1 cellular context compared by ENCODE assay signal in the genomic region with DNA sequence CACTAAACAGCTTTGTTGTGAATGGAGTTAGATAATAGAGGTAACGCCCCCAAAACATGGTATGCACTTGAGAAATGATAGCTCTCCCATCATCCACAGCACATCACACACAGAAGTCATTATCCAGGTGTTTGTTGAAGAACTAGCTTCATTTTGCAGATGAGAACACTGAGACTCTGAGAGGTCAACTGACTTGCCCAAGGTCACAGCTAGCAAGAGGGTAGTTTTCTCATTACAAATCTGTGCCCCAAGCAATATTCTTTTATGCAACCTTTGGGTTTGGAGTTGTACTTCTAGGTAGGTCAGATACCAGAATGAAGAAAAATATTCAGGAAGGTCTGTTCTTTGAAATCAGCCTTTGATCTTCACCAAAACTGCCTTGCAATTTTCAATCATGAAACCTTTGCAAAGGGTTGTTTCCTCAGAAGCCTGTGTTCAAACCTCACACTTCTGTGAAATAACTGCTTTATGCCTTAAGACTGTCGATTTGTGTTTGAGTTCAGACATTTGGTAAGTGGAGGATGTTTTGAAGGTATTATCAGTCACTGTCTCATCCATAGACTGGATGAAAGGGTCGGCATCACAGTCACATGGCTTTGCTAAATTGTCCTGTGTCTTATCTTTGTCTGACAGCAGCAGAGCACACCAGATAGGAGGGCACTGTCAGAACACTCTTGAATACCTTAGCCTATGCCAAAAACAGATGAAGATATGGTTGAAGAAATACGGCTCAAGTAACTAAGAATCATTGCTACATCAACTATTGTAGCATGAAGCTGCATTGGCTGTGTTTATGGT.
A peak's percentile ranks its signal among the peaks of the same experiment; 100 is the strongest.
TF ChIP-seq lines count a peak whose summit lies in the region.

No MANE protein-coding gene starts in this region.

TF ChIP-seq in K562, 482 proteins besides CTCF, POLR2A, EP300 and RAD21 (continues in another document):
- TF ChIP-seq NCOA2 (IDR thresholded peaks at IDR 0.05; ENCODE audit: partially characterized antibody in 2 of 2): peak in 1 of 2 experiments; percentile 32
- TF ChIP-seq ARID1B (IDR thresholded peaks at IDR 0.05): peak; percentile 97
- TF ChIP-seq ZNF24 (IDR thresholded peaks at IDR 0.05): peak; percentile 64; the same call in 1 of the 2 replicates
- TF ChIP-seq ELF1 (tag; IDR thresholded peaks at IDR 0.05): no peak
- TF ChIP-seq, protein P1, sequence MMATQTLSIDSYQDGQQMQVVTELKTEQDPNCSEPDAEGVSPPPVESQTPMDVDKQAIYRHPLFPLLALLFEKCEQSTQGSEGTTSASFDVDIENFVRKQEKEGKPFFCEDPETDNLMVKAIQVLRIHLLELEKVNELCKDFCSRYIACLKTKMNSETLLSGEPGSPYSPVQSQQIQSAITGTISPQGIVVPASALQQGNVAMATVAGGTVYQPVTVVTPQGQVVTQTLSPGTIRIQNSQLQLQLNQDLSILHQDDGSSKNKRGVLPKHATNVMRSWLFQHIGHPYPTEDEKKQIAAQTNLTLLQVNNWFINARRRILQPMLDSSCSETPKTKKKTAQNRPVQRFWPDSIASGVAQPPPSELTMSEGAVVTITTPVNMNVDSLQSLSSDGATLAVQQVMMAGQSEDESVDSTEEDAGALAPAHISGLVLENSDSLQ (IDR thresholded peaks at IDR 0.05): peak; percentile 89
- peak; percentile 81 for TF ChIP-seq ZNF175 (CRISPR knock-in tag; IDR thresholded peaks at IDR 0.05; ENCODE audit: low read depth)
- TF ChIP-seq, protein P2, sequence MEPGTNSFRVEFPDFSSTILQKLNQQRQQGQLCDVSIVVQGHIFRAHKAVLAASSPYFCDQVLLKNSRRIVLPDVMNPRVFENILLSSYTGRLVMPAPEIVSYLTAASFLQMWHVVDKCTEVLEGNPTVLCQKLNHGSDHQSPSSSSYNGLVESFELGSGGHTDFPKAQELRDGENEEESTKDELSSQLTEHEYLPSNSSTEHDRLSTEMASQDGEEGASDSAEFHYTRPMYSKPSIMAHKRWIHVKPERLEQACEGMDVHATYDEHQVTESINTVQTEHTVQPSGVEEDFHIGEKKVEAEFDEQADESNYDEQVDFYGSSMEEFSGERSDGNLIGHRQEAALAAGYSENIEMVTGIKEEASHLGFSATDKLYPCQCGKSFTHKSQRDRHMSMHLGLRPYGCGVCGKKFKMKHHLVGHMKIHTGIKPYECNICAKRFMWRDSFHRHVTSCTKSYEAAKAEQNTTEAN (CRISPR knock-in tag; IDR thresholded peaks at IDR 0.05): no peak
- TF ChIP-seq TAL1 (IDR thresholded peaks at IDR 0.05): peak; percentile 93
- TF ChIP-seq TCF3 (CRISPR knock-in tag; IDR thresholded peaks at IDR 0.05): peak; percentile 95
- TF ChIP-seq CCNT2 (IDR thresholded peaks at IDR 0.05; ENCODE audit: borderline replicate concordance, extremely low read depth, insufficient read length, low read depth, low read length): peak; percentile 87
- TF ChIP-seq, protein P3, sequence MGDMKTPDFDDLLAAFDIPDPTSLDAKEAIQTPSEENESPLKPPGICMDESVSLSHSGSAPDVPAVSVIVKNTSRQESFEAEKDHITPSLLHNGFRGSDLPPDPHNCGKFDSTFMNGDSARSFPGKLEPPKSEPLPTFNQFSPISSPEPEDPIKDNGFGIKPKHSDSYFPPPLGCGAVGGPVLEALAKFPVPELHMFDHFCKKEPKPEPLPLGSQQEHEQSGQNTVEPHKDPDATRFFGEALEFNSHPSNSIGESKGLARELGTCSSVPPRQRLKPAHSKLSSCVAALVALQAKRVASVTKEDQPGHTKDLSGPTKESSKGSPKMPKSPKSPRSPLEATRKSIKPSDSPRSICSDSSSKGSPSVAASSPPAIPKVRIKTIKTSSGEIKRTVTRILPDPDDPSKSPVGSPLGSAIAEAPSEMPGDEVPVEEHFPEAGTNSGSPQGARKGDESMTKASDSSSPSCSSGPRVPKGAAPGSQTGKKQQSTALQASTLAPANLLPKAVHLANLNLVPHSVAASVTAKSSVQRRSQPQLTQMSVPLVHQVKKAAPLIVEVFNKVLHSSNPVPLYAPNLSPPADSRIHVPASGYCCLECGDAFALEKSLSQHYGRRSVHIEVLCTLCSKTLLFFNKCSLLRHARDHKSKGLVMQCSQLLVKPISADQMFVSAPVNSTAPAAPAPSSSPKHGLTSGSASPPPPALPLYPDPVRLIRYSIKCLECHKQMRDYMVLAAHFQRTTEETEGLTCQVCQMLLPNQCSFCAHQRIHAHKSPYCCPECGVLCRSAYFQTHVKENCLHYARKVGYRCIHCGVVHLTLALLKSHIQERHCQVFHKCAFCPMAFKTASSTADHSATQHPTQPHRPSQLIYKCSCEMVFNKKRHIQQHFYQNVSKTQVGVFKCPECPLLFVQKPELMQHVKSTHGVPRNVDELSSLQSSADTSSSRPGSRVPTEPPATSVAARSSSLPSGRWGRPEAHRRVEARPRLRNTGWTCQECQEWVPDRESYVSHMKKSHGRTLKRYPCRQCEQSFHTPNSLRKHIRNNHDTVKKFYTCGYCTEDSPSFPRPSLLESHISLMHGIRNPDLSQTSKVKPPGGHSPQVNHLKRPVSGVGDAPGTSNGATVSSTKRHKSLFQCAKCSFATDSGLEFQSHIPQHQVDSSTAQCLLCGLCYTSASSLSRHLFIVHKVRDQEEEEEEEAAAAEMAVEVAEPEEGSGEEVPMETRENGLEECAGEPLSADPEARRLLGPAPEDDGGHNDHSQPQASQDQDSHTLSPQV (IDR thresholded peaks at IDR 0.05): 0 out of 2 replicates have a peak, but pooled peaks have one; percentile 46
- TF ChIP-seq LEF1 (IDR thresholded peaks at IDR 0.05): peak; percentile 93; the same call in 1 of the 2 replicates
- TF ChIP-seq, protein P4, sequence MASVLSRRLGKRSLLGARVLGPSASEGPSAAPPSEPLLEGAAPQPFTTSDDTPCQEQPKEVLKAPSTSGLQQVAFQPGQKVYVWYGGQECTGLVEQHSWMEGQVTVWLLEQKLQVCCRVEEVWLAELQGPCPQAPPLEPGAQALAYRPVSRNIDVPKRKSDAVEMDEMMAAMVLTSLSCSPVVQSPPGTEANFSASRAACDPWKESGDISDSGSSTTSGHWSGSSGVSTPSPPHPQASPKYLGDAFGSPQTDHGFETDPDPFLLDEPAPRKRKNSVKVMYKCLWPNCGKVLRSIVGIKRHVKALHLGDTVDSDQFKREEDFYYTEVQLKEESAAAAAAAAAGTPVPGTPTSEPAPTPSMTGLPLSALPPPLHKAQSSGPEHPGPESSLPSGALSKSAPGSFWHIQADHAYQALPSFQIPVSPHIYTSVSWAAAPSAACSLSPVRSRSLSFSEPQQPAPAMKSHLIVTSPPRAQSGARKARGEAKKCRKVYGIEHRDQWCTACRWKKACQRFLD (CRISPR knock-in tag; IDR thresholded peaks at IDR 0.05): peak; percentile 85
- TF ChIP-seq RBM25 (IDR thresholded peaks at IDR 0.05; ENCODE audit: low read depth, low read length, severe bottlenecking): peak; percentile 69
- TF ChIP-seq ZNF444 (CRISPR knock-in tag; IDR thresholded peaks at IDR 0.05): no peak
- TF ChIP-seq MEIS2 (IDR thresholded peaks at IDR 0.05; ENCODE audit: partially characterized antibody): peak; percentile 92
- TF ChIP-seq, protein P5, sequence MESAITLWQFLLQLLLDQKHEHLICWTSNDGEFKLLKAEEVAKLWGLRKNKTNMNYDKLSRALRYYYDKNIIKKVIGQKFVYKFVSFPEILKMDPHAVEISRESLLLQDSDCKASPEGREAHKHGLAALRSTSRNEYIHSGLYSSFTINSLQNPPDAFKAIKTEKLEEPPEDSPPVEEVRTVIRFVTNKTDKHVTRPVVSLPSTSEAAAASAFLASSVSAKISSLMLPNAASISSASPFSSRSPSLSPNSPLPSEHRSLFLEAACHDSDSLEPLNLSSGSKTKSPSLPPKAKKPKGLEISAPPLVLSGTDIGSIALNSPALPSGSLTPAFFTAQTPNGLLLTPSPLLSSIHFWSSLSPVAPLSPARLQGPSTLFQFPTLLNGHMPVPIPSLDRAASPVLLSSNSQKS (CRISPR knock-in tag; IDR thresholded peaks at IDR 0.05): no peak
- no peak for TF ChIP-seq ZNF217 (CRISPR knock-in tag; IDR thresholded peaks at IDR 0.05)
- TF ChIP-seq ILF3 (IDR thresholded peaks at IDR 0.05; ENCODE audit: borderline replicate concordance): 0 out of 2 replicates have a peak, but pooled peaks have one; percentile 68
- TF ChIP-seq SMARCC2 (IDR thresholded peaks at IDR 0.05; ENCODE audit: low read depth): peak; percentile 86
- TF ChIP-seq ADNP (tag; IDR thresholded peaks at IDR 0.05): peak; percentile 85
- no peak for TF ChIP-seq RFX5 (IDR thresholded peaks at IDR 0.05; ENCODE audit: low read depth, low read length)
- TF ChIP-seq RNF2 (IDR thresholded peaks at IDR 0.05): 0 out of 2 replicates have a peak, but pooled peaks have one; percentile 54
- TF ChIP-seq, protein P6, sequence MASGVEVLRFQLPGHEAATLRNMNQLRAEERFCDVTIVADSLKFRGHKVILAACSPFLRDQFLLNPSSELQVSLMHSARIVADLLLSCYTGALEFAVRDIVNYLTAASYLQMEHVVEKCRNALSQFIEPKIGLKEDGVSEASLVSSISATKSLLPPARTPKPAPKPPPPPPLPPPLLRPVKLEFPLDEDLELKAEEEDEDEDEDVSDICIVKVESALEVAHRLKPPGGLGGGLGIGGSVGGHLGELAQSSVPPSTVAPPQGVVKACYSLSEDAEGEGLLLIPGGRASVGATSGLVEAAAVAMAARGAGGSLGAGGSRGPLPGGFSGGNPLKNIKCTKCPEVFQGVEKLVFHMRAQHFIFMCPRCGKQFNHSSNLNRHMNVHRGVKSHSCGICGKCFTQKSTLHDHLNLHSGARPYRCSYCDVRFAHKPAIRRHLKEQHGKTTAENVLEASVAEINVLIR (CRISPR knock-in tag; IDR thresholded peaks at IDR 0.05): 0 out of 2 replicates have a peak, but pooled peaks have one; percentile 27
- TF ChIP-seq, protein P7, sequence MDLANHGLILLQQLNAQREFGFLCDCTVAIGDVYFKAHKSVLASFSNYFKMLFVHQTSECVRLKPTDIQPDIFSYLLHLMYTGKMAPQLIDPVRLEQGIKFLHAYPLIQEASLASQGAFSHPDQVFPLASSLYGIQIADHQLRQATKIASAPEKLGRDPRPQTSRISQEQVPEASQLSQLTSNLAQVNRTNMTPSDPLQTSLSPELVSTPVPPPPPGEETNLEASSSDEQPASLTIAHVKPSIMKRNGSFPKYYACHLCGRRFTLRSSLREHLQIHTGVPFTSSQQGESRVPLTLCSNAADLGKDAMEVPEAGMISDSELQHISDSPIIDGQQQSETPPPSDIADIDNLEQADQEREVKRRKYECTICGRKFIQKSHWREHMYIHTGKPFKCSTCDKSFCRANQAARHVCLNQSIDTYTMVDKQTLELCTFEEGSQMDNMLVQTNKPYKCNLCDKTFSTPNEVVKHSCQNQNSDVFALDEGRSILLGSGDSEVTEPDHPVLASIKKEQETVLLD (IDR thresholded peaks at IDR 0.05): peak; percentile 36; the same call in 1 of the 2 replicates
- no peak for TF ChIP-seq ZNF354B (CRISPR knock-in tag; IDR thresholded peaks at IDR 0.05)
- TF ChIP-seq EHMT2 (IDR thresholded peaks at IDR 0.05): peak; percentile 75
- TF ChIP-seq, protein P8, sequence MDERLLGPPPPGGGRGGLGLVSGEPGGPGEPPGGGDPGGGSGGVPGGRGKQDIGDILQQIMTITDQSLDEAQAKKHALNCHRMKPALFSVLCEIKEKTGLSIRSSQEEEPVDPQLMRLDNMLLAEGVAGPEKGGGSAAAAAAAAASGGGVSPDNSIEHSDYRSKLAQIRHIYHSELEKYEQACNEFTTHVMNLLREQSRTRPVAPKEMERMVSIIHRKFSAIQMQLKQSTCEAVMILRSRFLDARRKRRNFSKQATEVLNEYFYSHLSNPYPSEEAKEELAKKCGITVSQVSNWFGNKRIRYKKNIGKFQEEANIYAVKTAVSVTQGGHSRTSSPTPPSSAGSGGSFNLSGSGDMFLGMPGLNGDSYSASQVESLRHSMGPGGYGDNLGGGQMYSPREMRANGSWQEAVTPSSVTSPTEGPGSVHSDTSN (CRISPR knock-in tag; IDR thresholded peaks at IDR 0.05; ENCODE audit: low read depth): no peak
- TF ChIP-seq, protein P8 (tag; conservative IDR thresholded peaks at IDR 0.05; ENCODE audit: low read depth): peak; percentile 91
- peak; percentile 26; the same call in 1 of the 2 replicates for TF ChIP-seq PYGO2 (tag; IDR thresholded peaks at IDR 0.05)
- peak; percentile 87 for TF ChIP-seq LCOR (CRISPR knock-in tag; IDR thresholded peaks at IDR 0.05)
- peak; percentile 87 for TF ChIP-seq CC2D1A (IDR thresholded peaks at IDR 0.05)
- TF ChIP-seq ATF7 (IDR thresholded peaks at IDR 0.05): peak; percentile 63
- peak; percentile 73; the same call in 1 of the 2 replicates for TF ChIP-seq JUND (IDR thresholded peaks at IDR 0.05; ENCODE audit: borderline replicate concordance, low read depth, low read length)
- peak; percentile 66; the same call in 1 of the 3 replicates for TF ChIP-seq JUND (tag; IDR thresholded peaks at IDR 0.05; ENCODE audit: borderline replicate concordance, low read depth, low read length)
- TF ChIP-seq, protein P9, sequence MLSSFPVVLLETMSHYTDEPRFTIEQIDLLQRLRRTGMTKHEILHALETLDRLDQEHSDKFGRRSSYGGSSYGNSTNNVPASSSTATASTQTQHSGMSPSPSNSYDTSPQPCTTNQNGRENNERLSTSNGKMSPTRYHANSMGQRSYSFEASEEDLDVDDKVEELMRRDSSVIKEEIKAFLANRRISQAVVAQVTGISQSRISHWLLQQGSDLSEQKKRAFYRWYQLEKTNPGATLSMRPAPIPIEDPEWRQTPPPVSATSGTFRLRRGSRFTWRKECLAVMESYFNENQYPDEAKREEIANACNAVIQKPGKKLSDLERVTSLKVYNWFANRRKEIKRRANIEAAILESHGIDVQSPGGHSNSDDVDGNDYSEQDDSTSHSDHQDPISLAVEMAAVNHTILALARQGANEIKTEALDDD (IDR thresholded peaks at IDR 0.05): peak; percentile 62; the same call in 1 of the 2 replicates
- TF ChIP-seq ZNF668 (CRISPR knock-in tag; IDR thresholded peaks at IDR 0.05): no peak
- no peak for TF ChIP-seq TCF7L2 (IDR thresholded peaks at IDR 0.05; ENCODE audit: low read depth, low read length)
- TF ChIP-seq BCOR (IDR thresholded peaks at IDR 0.05): peak; percentile 61; the same call in 1 of the 2 replicates
- peak; percentile 68 for TF ChIP-seq CREM (IDR thresholded peaks at IDR 0.05; ENCODE audit: low read depth)
- TF ChIP-seq SMAD3 (CRISPR knock-in tag; conservative IDR thresholded peaks at IDR 0.05): 0 out of 2 replicates have a peak, but pooled peaks have one; percentile 54
